9 cellular contexts compared by ENCODE assay signal in genomic region chrX:51860679-51861078, GRCh38. TPM values are rescaled to one million over a fixed set of nuclear protein-coding genes. Genes with fewer than 3 reads are reported as not detected.
DNase-seq lines count a peak whose midpoint lies in the region; ATAC-seq, FAIRE-seq and TF ChIP-seq lines count a peak whose summit lies in the region.
"Had no signal": no experiment of that assay in that cellular context is flagged by ENCODE, and none has a peak within 500 bp of the region (broad histone marks: within the 10 kb centered on the region; RNA-seq: fewer than 3 reads in every experiment).

No MANE protein-coding gene starts in this region.

- H3K9me3 ChIP-seq in A673 (ENCODE audit: low read depth, low read length, poor library complexity, severe bottlenecking) (peaks cover 16% of the 10 kb centered on the region), small intestine (ENCODE audit: control insufficient read depth, low read depth) (no peaks in the 10 kb centered on the region)

- intact Hi-C loops in A673 (cut with micrococcal nuclease; ENCODE audit: unreplicated experiment) = loop anchor here (1.0 to 2.0 kb wide), 3 partner anchors 220 to 374 kb away; no protein-coding TSS in a partner anchor

- H3K4me3 ChIP-seq in A673 (ENCODE audit: low read depth, low read length, poor library complexity, severe bottlenecking) = no peak overlapping the region
- H3K4me3 ChIP-seq in fibroblast of pulmonary artery (replicated peaks; ENCODE audit: low read depth, low read length) = no peak overlapping the region
- H3K4me3 ChIP-seq in small intestine (ENCODE audit: low read depth in 1 of 2, low read length in 2 of 2) = no peak overlapping the region

- H3K27ac ChIP-seq in A673 (ENCODE audit: low read depth, low read length, poor library complexity, severe bottlenecking) (no peak overlapping the region), small intestine (ENCODE audit: low read depth in 1 of 2, low read length in 1 of 2) (no peak overlapping the region)

- 9 to 12% (median 9%) methylated on average over 2 of the region's 2 CpGs for WGBS in small intestine, 3 donors

- H3K27me3 ChIP-seq in A673 (replicated peaks; ENCODE audit: insufficient read depth, low read depth, low read length, poor library complexity) (no peaks in the 10 kb centered on the region), small intestine (ENCODE audit: control insufficient read depth in 2 of 2, insufficient read depth in 2 of 2, low read length in 2 of 2) (no peaks in the 10 kb centered on the region)

- no peak for FAIRE-seq in small intestine (lab: Jason Lieb, UNC)

- H3K4me1 ChIP-seq in A673 (ENCODE audit: insufficient read depth, low read length, poor library complexity, severe bottlenecking) = no peaks in the 10 kb centered on the region
- H3K4me1 ChIP-seq in small intestine (ENCODE audit: control insufficient read depth in 2 of 2, insufficient read depth in 1 of 2, low read depth in 1 of 2, low read length in 1 of 2) = no peaks in the 10 kb centered on the region

- POLR2A ChIA-PET in A673 (lab: Charles Lee; ENCODE audit: low non-redundant PET) = no interaction called here

- no peaks in the 10 kb centered on the region for H3K36me3 ChIP-seq in A673 (ENCODE audit: insufficient read depth, low read length, poor library complexity, severe bottlenecking)
- H3K36me3 ChIP-seq in small intestine (ENCODE audit: control insufficient read depth in 2 of 2, insufficient read depth in 2 of 2, low read length in 2 of 2) = no peaks in the 10 kb centered on the region

- TF ChIP-seq CTCF in A673 (conservative IDR thresholded peaks at IDR 0.05; ENCODE audit: low read depth, low read length) = peak; percentile 64
- peak; percentile 58 for TF ChIP-seq CTCF in GM13977 (IDR thresholded peaks at IDR 0.05; ENCODE audit: extremely low read depth, insufficient read depth, missing control alignments)
- peak; percentile 61 for TF ChIP-seq CTCF in fibroblast of pulmonary artery (IDR thresholded peaks at IDR 0.05; ENCODE audit: low read length, missing control alignments)

- BruUV-seq in A673 (replicated peaks; lab: Mats Ljungman, UMichigan) = no TSS peak

- CTCF ChIA-PET in A673 (lab: Charles Lee) = interaction anchor here (0.5 to 1.5 kb wide), 4 partner anchors 219 to 1063 kb away, joined by 3 to 17 read pairs (median 4); no protein-coding TSS in a partner anchor

- DNase-seq in A673 (ENCODE audit: low spot score) = peak; percentile 55
- peak; percentile 6 for DNase-seq in GM13977 (ENCODE audit: low spot score)
- peak; percentile 1 for DNase-seq in OCI-M2 (lab: John Stamatoyannopoulos, UW; ENCODE audit: unreplicated experiment)
- peak; percentile 60 for DNase-seq in fibroblast of pulmonary artery (ENCODE audit: low read depth)
- DNase-seq in small intestine = peak; percentile 44
- DNase-seq: activated naive CD8-positive, alpha-beta T cell treated with anti-CD3 and anti-CD28 coated beads, Interleukin-2, amount 10 ng/mL, durations not matched to agents 7 days and 5 days had no signal

- in situ Hi-C loops in GM13977 (cut with MboI; ENCODE audit: low pct_unique_long_range_greater_than_20kb, low sequenced_read_pairs, unreplicated experiment) = loop anchor here (25.0 kb wide), 1 partner anchor 373 kb away; the partner anchor contains the start of gene NUDT11

- ATAC-seq in HG02610 (IDR thresholded peaks at IDR 0.05; ENCODE audit: unreplicated experiment) (no peak), GM19328 (IDR thresholded peaks at IDR 0.05; ENCODE audit: unreplicated experiment) (no peak), HG02981 (IDR thresholded peaks at IDR 0.05; ENCODE audit: unreplicated experiment) (no peak)

RNA-seq across cellular contexts. Expression of gene MAGED1, which starts 32.7 kb away (rescaled TPM):
- total RNA-seq in A673 (2021) = 283 and 323 TPM in 2 replicates
- polyA plus RNA-seq in small intestine = 10 to 100 TPM; 14.3 to 36.6 (median 16.8) TPM

Comparison
In these comparisons a context has a peak if more than half of its experiments do, and no peak if none do; other contexts are left out.
1. DNase-seq: peak in every context shown above with its lines; median percentile 60 in fibroblast of pulmonary artery; 55 in A673; 44 in small intestine; 6 in GM13977; 1 in OCI-M2.